2 cellular contexts compared by ENCODE assay signal in the genomic region with DNA sequence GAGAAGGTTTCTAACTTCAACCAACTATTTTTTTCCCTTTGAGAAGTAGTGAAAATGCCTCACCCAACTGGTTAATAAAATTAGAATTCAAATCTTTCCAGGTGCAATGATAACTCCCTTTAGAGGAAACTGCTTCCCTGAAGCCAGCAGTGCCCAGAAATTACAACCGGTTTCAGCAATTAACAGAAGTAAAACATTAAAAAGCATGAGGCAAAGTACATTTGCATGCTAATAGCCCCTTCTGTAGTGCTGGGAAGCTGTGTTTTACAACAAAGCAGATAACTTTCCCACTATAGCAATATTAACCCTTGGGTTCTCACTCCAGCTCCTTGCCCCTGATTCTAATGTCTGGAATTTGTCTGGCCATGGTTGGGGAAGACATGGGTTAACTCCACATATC.
TF ChIP-seq lines count a peak whose summit lies in the region.

No MANE protein-coding gene starts in this region.

TF ChIP-seq in GM23338, 12 proteins besides CTCF, POLR2A, EP300 and RAD21 (continued from another document):
- TF ChIP-seq, protein P1, sequence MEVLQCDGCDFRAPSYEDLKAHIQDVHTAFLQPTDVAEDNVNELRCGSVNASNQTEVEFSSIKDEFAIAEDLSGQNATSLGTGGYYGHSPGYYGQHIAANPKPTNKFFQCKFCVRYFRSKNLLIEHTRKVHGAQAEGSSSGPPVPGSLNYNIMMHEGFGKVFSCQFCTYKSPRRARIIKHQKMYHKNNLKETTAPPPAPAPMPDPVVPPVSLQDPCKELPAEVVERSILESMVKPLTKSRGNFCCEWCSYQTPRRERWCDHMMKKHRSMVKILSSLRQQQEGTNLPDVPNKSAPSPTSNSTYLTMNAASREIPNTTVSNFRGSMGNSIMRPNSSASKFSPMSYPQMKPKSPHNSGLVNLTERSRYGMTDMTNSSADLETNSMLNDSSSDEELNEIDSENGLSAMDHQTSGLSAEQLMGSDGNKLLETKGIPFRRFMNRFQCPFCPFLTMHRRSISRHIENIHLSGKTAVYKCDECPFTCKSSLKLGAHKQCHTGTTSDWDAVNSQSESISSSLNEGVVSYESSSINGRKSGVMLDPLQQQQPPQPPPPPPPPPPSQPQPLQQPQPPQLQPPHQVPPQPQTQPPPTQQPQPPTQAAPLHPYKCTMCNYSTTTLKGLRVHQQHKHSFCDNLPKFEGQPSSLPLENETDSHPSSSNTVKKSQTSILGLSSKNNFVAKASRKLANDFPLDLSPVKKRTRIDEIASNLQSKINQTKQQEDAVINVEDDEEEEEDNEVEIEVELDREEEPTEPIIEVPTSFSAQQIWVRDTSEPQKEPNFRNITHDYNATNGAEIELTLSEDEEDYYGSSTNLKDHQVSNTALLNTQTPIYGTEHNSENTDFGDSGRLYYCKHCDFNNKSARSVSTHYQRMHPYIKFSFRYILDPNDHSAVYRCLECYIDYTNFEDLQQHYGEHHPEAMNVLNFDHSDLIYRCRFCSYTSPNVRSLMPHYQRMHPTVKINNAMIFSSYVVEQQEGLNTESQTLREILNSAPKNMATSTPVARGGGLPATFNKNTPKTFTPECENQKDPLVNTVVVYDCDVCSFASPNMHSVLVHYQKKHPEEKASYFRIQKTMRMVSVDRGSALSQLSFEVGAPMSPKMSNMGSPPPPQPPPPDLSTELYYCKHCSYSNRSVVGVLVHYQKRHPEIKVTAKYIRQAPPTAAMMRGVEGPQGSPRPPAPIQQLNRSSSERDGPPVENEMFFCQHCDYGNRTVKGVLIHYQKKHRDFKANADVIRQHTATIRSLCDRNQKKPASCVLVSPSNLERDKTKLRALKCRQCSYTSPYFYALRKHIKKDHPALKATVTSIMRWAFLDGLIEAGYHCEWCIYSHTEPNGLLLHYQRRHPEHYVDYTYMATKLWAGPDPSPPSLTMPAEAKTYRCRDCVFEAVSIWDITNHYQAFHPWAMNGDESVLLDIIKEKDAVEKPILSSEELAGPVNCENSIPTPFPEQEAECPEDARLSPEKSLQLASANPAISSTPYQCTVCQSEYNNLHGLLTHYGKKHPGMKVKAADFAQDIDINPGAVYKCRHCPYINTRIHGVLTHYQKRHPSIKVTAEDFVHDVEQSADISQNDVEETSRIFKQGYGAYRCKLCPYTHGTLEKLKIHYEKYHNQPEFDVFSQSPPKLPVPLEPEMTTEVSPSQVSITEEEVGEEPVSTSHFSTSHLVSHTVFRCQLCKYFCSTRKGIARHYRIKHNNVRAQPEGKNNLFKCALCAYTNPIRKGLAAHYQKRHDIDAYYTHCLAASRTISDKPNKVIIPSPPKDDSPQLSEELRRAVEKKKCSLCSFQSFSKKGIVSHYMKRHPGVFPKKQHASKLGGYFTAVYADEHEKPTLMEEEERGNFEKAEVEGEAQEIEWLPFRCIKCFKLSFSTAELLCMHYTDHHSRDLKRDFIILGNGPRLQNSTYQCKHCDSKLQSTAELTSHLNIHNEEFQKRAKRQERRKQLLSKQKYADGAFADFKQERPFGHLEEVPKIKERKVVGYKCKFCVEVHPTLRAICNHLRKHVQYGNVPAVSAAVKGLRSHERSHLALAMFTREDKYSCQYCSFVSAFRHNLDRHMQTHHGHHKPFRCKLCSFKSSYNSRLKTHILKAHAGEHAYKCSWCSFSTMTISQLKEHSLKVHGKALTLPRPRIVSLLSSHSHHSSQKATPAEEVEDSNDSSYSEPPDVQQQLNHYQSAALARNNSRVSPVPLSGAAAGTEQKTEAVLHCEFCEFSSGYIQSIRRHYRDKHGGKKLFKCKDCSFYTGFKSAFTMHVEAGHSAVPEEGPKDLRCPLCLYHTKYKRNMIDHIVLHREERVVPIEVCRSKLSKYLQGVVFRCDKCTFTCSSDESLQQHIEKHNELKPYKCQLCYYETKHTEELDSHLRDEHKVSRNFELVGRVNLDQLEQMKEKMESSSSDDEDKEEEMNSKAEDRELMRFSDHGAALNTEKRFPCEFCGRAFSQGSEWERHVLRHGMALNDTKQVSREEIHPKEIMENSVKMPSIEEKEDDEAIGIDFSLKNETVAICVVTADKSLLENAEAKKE (CRISPR knock-in tag; IDR thresholded peaks at IDR 0.05): no peak
- TF ChIP-seq CREB1 (CRISPR knock-in tag; IDR thresholded peaks at IDR 0.05; ENCODE audit: low read depth) (no peak), JUNB (IDR thresholded peaks at IDR 0.05; ENCODE audit: unreplicated experiment) (no peak)
- TF ChIP-seq, protein P2, sequence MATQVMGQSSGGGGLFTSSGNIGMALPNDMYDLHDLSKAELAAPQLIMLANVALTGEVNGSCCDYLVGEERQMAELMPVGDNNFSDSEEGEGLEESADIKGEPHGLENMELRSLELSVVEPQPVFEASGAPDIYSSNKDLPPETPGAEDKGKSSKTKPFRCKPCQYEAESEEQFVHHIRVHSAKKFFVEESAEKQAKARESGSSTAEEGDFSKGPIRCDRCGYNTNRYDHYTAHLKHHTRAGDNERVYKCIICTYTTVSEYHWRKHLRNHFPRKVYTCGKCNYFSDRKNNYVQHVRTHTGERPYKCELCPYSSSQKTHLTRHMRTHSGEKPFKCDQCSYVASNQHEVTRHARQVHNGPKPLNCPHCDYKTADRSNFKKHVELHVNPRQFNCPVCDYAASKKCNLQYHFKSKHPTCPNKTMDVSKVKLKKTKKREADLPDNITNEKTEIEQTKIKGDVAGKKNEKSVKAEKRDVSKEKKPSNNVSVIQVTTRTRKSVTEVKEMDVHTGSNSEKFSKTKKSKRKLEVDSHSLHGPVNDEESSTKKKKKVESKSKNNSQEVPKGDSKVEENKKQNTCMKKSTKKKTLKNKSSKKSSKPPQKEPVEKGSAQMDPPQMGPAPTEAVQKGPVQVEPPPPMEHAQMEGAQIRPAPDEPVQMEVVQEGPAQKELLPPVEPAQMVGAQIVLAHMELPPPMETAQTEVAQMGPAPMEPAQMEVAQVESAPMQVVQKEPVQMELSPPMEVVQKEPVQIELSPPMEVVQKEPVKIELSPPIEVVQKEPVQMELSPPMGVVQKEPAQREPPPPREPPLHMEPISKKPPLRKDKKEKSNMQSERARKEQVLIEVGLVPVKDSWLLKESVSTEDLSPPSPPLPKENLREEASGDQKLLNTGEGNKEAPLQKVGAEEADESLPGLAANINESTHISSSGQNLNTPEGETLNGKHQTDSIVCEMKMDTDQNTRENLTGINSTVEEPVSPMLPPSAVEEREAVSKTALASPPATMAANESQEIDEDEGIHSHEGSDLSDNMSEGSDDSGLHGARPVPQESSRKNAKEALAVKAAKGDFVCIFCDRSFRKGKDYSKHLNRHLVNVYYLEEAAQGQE (IDR thresholded peaks at IDR 0.05; ENCODE audit: unreplicated experiment): no peak

TF ChIP-seq in WTC11, 78 proteins besides CTCF, POLR2A, EP300 and RAD21 (continued from another document):
- TF ChIP-seq, protein P3, sequence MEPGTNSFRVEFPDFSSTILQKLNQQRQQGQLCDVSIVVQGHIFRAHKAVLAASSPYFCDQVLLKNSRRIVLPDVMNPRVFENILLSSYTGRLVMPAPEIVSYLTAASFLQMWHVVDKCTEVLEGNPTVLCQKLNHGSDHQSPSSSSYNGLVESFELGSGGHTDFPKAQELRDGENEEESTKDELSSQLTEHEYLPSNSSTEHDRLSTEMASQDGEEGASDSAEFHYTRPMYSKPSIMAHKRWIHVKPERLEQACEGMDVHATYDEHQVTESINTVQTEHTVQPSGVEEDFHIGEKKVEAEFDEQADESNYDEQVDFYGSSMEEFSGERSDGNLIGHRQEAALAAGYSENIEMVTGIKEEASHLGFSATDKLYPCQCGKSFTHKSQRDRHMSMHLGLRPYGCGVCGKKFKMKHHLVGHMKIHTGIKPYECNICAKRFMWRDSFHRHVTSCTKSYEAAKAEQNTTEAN (CRISPR knock-in tag; IDR thresholded peaks at IDR 0.05): no peak
- no peak for TF ChIP-seq ZNF423 (CRISPR knock-in tag; IDR thresholded peaks at IDR 0.05)
- TF ChIP-seq, protein P4, sequence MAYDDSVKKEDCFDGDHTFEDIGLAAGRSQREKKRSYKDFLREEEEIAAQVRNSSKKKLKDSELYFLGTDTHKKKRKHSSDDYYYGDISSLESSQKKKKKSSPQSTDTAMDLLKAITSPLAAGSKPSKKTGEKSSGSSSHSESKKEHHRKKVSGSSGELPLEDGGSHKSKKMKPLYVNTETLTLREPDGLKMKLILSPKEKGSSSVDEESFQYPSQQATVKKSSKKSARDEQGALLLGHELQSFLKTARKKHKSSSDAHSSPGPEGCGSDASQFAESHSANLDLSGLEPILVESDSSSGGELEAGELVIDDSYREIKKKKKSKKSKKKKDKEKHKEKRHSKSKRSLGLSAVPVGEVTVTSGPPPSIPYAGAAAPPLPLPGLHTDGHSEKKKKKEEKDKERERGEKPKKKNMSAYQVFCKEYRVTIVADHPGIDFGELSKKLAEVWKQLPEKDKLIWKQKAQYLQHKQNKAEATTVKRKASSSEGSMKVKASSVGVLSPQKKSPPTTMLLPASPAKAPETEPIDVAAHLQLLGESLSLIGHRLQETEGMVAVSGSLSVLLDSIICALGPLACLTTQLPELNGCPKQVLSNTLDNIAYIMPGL (CRISPR knock-in tag; IDR thresholded peaks at IDR 0.05): no peak
- TF ChIP-seq NR2C2 (CRISPR knock-in tag; IDR thresholded peaks at IDR 0.05): no peak
- no peak for TF ChIP-seq HMGA2 (CRISPR knock-in tag; IDR thresholded peaks at IDR 0.05)
- TF ChIP-seq NR3C1 (CRISPR knock-in tag; conservative IDR thresholded peaks at IDR 0.05; ENCODE audit: low read depth): no peak
- TF ChIP-seq, protein P5, sequence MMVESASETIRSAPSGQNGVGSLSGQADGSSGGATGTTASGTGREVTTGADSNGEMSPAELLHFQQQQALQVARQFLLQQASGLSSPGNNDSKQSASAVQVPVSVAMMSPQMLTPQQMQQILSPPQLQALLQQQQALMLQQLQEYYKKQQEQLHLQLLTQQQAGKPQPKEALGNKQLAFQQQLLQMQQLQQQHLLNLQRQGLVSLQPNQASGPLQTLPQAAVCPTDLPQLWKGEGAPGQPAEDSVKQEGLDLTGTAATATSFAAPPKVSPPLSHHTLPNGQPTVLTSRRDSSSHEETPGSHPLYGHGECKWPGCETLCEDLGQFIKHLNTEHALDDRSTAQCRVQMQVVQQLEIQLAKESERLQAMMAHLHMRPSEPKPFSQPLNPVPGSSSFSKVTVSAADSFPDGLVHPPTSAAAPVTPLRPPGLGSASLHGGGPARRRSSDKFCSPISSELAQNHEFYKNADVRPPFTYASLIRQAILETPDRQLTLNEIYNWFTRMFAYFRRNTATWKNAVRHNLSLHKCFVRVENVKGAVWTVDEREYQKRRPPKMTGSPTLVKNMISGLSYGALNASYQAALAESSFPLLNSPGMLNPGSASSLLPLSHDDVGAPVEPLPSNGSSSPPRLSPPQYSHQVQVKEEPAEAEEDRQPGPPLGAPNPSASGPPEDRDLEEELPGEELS (CRISPR knock-in tag; IDR thresholded peaks at IDR 0.05): no peak
